Comparison of ENCODE assay signal across 1 cellular context in genomic region chr16:25553711-25554436, GRCh38.
TF ChIP-seq lines count a peak whose summit lies in the region.

No MANE protein-coding gene starts in this region.

TF ChIP-seq in SK-N-SH, 30 proteins besides CTCF, POLR2A, EP300 and RAD21 (continued from another document):
- TF ChIP-seq, protein P1, sequence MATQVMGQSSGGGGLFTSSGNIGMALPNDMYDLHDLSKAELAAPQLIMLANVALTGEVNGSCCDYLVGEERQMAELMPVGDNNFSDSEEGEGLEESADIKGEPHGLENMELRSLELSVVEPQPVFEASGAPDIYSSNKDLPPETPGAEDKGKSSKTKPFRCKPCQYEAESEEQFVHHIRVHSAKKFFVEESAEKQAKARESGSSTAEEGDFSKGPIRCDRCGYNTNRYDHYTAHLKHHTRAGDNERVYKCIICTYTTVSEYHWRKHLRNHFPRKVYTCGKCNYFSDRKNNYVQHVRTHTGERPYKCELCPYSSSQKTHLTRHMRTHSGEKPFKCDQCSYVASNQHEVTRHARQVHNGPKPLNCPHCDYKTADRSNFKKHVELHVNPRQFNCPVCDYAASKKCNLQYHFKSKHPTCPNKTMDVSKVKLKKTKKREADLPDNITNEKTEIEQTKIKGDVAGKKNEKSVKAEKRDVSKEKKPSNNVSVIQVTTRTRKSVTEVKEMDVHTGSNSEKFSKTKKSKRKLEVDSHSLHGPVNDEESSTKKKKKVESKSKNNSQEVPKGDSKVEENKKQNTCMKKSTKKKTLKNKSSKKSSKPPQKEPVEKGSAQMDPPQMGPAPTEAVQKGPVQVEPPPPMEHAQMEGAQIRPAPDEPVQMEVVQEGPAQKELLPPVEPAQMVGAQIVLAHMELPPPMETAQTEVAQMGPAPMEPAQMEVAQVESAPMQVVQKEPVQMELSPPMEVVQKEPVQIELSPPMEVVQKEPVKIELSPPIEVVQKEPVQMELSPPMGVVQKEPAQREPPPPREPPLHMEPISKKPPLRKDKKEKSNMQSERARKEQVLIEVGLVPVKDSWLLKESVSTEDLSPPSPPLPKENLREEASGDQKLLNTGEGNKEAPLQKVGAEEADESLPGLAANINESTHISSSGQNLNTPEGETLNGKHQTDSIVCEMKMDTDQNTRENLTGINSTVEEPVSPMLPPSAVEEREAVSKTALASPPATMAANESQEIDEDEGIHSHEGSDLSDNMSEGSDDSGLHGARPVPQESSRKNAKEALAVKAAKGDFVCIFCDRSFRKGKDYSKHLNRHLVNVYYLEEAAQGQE (IDR thresholded peaks at IDR 0.05; ENCODE audit: low read depth, low read length), result no peak
- TF ChIP-seq, protein P2, sequence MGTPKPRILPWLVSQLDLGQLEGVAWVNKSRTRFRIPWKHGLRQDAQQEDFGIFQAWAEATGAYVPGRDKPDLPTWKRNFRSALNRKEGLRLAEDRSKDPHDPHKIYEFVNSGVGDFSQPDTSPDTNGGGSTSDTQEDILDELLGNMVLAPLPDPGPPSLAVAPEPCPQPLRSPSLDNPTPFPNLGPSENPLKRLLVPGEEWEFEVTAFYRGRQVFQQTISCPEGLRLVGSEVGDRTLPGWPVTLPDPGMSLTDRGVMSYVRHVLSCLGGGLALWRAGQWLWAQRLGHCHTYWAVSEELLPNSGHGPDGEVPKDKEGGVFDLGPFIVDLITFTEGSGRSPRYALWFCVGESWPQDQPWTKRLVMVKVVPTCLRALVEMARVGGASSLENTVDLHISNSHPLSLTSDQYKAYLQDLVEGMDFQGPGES (IDR thresholded peaks at IDR 0.05; ENCODE audit: low read depth, low read length), result no peak
- TF ChIP-seq TAF1 (IDR thresholded peaks at IDR 0.05; ENCODE audit: borderline replicate concordance, low read depth, low read length) (no peak), JUND (IDR thresholded peaks at IDR 0.05) (no peak), GATA2 (CRISPR knock-in tag; IDR thresholded peaks at IDR 0.05) (no peak), GABPA (IDR thresholded peaks at IDR 0.05; ENCODE audit: low read depth) (no peak), FOXJ3 (CRISPR knock-in tag; IDR thresholded peaks at IDR 0.05) (no peak), FOSL2 (IDR thresholded peaks at IDR 0.05; ENCODE audit: borderline replicate concordance, low read depth) (no peak), TCF12 (IDR thresholded peaks at IDR 0.05) (no peak; the same call in 1 of the 2 replicates)
